Comparison of ENCODE assay signal across 1 cellular context in the genomic region with DNA sequence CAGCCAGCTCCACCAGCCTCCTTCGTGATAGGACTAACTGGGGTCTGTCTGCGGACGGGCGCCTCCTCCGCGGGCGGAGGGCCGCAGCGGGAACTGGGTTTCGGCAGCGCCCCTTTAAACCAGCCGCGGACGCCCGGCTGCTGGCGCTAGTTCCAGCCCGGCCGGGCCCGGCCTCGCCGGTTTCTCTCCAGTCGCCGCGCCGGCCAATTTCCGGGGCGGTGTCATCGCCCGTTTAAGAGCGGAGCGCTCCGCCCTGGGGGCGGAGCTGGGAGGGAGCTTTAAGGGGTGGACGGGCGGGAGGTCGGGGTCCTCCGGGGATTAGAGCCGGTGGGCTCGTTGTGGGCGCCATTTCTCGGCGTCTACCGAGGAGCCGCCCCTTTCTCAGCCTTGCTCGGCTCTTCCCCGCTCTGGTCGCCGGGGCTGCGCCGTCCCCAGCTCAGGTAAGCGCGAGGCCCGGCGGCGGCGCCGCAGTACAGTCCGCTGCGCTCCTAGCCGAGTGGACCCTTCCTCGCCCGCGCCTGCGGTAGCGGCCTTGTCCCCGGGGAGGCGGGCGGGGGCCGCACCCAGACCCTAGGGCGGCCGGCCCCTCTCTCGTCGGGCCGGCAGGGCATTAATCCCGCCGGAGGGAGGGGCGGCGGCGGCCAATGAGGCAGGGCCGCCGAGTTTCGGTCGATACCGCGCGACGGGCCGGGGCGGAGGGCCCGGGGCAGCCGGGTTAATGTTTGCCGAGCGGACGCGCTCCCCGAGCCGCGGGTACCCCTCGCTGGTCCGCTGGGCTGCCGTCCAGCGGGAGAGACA.
TF ChIP-seq lines count a peak whose summit lies in the region.

EPB41L5 (plus strand) TSS at position 307 of the 798 bp plus-strand sequence. CDS start 6,008 bp downstream, outside the sequence.

TF ChIP-seq in HepG2, 621 proteins besides CTCF, POLR2A, EP300 and RAD21 (continued from another document and continues in another):
- TF ChIP-seq TFE3 (CRISPR knock-in tag; IDR thresholded peaks at IDR 0.05) (no peak; the same call in 1 of the 2 replicates), CCDC6 (CRISPR knock-in tag; IDR thresholded peaks at IDR 0.05) (peak; percentile 91), ZSCAN9 (CRISPR knock-in tag; IDR thresholded peaks at IDR 0.05; ENCODE audit: borderline replicate concordance) (peak; percentile 80), ZNF275 (CRISPR knock-in tag; IDR thresholded peaks at IDR 0.05; ENCODE audit: borderline replicate concordance) (peak; percentile 96), ZBTB37 (CRISPR knock-in tag; IDR thresholded peaks at IDR 0.05) (peak; percentile 59; the same call in 1 of the 2 replicates), ZC3H4 (CRISPR knock-in tag; IDR thresholded peaks at IDR 0.05; ENCODE audit: borderline replicate concordance) (no peak), ISX (CRISPR knock-in tag; conservative IDR thresholded peaks at IDR 0.05) (0 out of 2 replicates have a peak, but pooled peaks have one; percentile 82), PBX3 (CRISPR knock-in tag; IDR thresholded peaks at IDR 0.05; ENCODE audit: borderline replicate concordance) (peak; percentile 67; the same call in 1 of the 2 replicates), THAP11 (CRISPR knock-in tag; IDR thresholded peaks at IDR 0.05) (peak; percentile 77), ZSCAN20 (CRISPR knock-in tag; IDR thresholded peaks at IDR 0.05; ENCODE audit: borderline replicate concordance) (peak; percentile 98; the same call in 1 of the 2 replicates), SP5 (CRISPR knock-in tag; IDR thresholded peaks at IDR 0.05; ENCODE audit: borderline replicate concordance, low read depth) (peak; percentile 87), PAXIP1 (CRISPR knock-in tag; conservative IDR thresholded peaks at IDR 0.05) (peak; percentile 82), ZBTB1 (CRISPR knock-in tag; IDR thresholded peaks at IDR 0.05; ENCODE audit: borderline replicate concordance) (no peak), ZNF432 (CRISPR knock-in tag; IDR thresholded peaks at IDR 0.05; ENCODE audit: borderline replicate concordance) (no peak), CBX1 (IDR thresholded peaks at IDR 0.05; ENCODE audit: low read depth) (peak; percentile 23), RBM22 (optimal IDR thresholded peaks at IDR 0.05; ENCODE audit: low read length) (no peak), ZNF775 (CRISPR knock-in tag; IDR thresholded peaks at IDR 0.05; ENCODE audit: borderline replicate concordance) (no peak; the same call in 1 of the 2 replicates), IKZF1 (IDR thresholded peaks at IDR 0.05) (no peak), HDAC1 (CRISPR knock-in tag; IDR thresholded peaks at IDR 0.05) (peak; percentile 92)
- TF ChIP-seq, protein P1, sequence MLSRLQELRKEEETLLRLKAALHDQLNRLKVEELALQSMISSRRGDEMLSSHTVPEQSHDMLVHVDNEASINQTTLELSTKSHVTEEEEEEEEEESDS (CRISPR knock-in tag; IDR thresholded peaks at IDR 0.05; ENCODE audit: borderline replicate concordance), result 0 out of 2 replicates have a peak, but pooled peaks have one; percentile 44
- TF ChIP-seq, protein P2, sequence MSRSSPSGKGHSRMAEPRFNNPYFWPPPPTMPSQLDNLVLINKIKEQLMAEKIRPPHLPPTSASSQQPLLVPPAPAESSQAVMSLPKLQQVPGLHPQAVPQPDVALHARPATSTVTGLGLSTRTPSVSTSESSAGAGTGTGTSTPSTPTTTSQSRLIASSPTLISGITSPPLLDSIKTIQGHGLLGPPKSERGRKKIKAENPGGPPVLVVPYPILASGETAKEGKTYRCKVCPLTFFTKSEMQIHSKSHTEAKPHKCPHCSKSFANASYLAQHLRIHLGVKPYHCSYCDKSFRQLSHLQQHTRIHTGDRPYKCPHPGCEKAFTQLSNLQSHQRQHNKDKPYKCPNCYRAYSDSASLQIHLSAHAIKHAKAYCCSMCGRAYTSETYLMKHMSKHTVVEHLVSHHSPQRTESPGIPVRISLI (CRISPR knock-in tag; IDR thresholded peaks at IDR 0.05; ENCODE audit: borderline replicate concordance), result peak; percentile 65; the same call in 1 of the 2 replicates
- TF ChIP-seq, protein P3, sequence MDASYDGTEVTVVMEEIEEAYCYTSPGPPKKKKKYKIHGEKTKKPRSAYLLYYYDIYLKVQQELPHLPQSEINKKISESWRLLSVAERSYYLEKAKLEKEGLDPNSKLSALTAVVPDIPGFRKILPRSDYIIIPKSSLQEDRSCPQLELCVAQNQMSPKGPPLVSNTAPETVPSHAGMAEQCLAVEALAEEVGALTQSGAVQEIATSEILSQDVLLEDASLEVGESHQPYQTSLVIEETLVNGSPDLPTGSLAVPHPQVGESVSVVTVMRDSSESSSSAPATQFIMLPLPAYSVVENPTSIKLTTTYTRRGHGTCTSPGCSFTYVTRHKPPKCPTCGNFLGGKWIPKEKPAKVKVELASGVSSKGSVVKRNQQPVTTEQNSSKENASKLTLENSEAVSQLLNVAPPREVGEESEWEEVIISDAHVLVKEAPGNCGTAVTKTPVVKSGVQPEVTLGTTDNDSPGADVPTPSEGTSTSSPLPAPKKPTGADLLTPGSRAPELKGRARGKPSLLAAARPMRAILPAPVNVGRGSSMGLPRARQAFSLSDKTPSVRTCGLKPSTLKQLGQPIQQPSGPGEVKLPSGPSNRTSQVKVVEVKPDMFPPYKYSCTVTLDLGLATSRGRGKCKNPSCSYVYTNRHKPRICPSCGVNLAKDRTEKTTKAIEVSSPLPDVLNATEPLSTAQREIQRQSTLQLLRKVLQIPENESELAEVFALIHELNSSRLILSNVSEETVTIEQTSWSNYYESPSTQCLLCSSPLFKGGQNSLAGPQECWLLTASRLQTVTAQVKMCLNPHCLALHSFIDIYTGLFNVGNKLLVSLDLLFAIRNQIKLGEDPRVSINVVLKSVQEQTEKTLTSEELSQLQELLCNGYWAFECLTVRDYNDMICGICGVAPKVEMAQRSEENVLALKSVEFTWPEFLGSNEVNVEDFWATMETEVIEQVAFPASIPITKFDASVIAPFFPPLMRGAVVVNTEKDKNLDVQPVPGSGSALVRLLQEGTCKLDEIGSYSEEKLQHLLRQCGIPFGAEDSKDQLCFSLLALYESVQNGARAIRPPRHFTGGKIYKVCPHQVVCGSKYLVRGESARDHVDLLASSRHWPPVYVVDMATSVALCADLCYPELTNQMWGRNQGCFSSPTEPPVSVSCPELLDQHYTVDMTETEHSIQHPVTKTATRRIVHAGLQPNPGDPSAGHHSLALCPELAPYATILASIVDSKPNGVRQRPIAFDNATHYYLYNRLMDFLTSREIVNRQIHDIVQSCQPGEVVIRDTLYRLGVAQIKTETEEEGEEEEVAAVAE (CRISPR knock-in tag; IDR thresholded peaks at IDR 0.05; ENCODE audit: borderline replicate concordance), result 0 out of 2 replicates have a peak, but pooled peaks have one; percentile 37
- TF ChIP-seq, protein P4, sequence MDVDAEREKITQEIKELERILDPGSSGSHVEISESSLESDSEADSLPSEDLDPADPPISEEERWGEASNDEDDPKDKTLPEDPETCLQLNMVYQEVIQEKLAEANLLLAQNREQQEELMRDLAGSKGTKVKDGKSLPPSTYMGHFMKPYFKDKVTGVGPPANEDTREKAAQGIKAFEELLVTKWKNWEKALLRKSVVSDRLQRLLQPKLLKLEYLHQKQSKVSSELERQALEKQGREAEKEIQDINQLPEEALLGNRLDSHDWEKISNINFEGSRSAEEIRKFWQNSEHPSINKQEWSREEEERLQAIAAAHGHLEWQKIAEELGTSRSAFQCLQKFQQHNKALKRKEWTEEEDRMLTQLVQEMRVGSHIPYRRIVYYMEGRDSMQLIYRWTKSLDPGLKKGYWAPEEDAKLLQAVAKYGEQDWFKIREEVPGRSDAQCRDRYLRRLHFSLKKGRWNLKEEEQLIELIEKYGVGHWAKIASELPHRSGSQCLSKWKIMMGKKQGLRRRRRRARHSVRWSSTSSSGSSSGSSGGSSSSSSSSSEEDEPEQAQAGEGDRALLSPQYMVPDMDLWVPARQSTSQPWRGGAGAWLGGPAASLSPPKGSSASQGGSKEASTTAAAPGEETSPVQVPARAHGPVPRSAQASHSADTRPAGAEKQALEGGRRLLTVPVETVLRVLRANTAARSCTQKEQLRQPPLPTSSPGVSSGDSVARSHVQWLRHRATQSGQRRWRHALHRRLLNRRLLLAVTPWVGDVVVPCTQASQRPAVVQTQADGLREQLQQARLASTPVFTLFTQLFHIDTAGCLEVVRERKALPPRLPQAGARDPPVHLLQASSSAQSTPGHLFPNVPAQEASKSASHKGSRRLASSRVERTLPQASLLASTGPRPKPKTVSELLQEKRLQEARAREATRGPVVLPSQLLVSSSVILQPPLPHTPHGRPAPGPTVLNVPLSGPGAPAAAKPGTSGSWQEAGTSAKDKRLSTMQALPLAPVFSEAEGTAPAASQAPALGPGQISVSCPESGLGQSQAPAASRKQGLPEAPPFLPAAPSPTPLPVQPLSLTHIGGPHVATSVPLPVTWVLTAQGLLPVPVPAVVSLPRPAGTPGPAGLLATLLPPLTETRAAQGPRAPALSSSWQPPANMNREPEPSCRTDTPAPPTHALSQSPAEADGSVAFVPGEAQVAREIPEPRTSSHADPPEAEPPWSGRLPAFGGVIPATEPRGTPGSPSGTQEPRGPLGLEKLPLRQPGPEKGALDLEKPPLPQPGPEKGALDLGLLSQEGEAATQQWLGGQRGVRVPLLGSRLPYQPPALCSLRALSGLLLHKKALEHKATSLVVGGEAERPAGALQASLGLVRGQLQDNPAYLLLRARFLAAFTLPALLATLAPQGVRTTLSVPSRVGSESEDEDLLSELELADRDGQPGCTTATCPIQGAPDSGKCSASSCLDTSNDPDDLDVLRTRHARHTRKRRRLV (CRISPR knock-in tag; IDR thresholded peaks at IDR 0.05), result 0 out of 2 replicates have a peak, but pooled peaks have one; percentile 24
- TF ChIP-seq, protein P5, sequence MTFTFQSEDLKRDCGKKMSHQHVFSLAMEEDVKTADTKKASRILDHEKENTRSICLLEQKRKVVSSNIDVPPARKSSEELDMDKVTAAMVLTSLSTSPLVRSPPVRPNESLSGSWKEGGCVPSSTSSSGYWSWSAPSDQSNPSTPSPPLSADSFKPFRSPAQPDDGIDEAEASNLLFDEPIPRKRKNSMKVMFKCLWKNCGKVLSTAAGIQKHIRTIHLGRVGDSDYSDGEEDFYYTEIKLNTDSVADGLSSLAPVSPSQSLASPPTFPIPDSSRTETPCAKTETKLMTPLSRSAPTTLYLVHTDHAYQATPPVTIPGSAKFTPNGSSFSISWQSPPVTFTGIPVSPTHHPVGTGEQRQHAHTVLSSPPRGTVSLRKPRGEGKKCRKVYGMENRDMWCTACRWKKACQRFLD (CRISPR knock-in tag; IDR thresholded peaks at IDR 0.05; ENCODE audit: borderline replicate concordance), result peak; percentile 78; the same call in 1 of the 2 replicates
